Comparison of ENCODE assay signal across 27 cellular contexts in the genomic region with DNA sequence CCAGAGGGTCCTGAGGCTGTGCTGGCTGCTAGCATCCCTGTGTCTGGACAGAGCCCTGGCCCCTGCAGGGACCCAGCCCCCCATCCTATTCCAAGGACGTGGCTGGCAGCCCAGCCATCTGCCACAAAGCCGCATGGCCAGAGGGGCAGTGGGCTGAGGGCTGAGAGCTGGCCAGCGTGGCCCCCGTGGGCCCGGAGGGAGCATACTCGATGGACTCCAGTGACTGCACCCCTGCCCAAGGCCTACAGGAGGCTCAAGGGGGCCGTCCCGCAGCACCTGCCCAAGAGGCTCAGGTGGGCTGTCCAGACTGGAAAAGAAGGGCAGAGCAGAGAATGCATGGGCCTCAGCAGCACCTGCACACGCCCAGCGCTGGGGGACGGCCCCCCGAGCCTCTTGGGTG.
"Had no signal": no experiment of that assay in that cellular context is flagged by ENCODE, and none has a peak within 500 bp of the region (broad histone marks: within the 10 kb centered on the region; RNA-seq: fewer than 3 reads in every experiment).

No MANE protein-coding gene starts in this region.

- FAIRE-seq: endometrium, frontal cortex, kidney, urothelium cell line had no signal

- H3K4me1 ChIP-seq: prostate gland had no signal

- H3K9ac ChIP-seq: neural progenitor cell had no signal

- H3K9me3 ChIP-seq: colonic mucosa, prostate gland, right atrium auricular region, sigmoid colon, thoracic aorta, tibial nerve, upper lobe of left lung had no signal

- H3K4me3 ChIP-seq: colonic mucosa, hepatocyte, lung, neural progenitor cell, prostate gland, right atrium auricular region, sigmoid colon, thoracic aorta, tibial nerve, upper lobe of left lung had no signal

- H3K27me3 Mint-ChIP-seq: naive B cell; natural killer cell treated with Interleukin-12 subunit alpha and Interleukin-12 subunit beta and Interleukin-15 and Interleukin-18, amount 100 ng/mL, for 72 hours; stimulated activated naive CD8-positive, alpha-beta T cell treated with anti-CD3 and anti-CD28 coated beads, Interleukin-15, Interleukin-2, amounts not matched to agents 100 ng/mL and 50 ng/mL, for 24 hours had no signal

- H2AFZ ChIP-seq: hepatocyte, neural progenitor cell had no signal

- H3K79me2 ChIP-seq: hepatocyte had no signal

- DNase-seq: colonic mucosa; dermis blood vessel endothelial cell; effector memory CD4-positive, alpha-beta T cell; erythroblast; head of caudate nucleus; kidney; naive B cell; nucleus accumbens; sigmoid colon; stimulated activated CD4-positive, alpha-beta T cell treated with anti-CD3 and anti-CD28 coated beads, Interleukin-2, amount 100 ng/mL, for 24 hours; stimulated activated CD4-positive, alpha-beta T cell treated with anti-CD3 and anti-CD28 coated beads, Interleukin-4, amount 100 ng/mL, for 24 hours had no signal

- ATAC-seq: left lobe of liver; natural killer cell treated with Interleukin-12 subunit alpha and Interleukin-12 subunit beta and Interleukin-15 and Interleukin-18, amount 100 ng/mL, for 72 hours; stimulated activated memory B cell treated with anti-CD40 and anti-IgM and Interleukin-4, amounts not matched to agents 10 μg/mL and 1 μg/mL and 100 μg/mL, for 72 hours had no signal

- H3K27ac ChIP-seq: colonic mucosa, hepatocyte, neural progenitor cell, prostate gland, right atrium auricular region, sigmoid colon, thoracic aorta had no signal

- H3K36me3 ChIP-seq: colonic mucosa, neural progenitor cell, prostate gland, right atrium auricular region, thoracic aorta had no signal

- H3K4me2 ChIP-seq: hepatocyte had no signal

- H3K27ac Mint-ChIP-seq: memory B cell; naive B cell; natural killer cell treated with Interleukin-12 subunit alpha and Interleukin-12 subunit beta and Interleukin-15 and Interleukin-18, amount 100 ng/mL, for 72 hours; neural progenitor cell; stimulated activated memory B cell treated with anti-CD40 and anti-IgM and Interleukin-4, amounts not matched to agents 10 μg/mL and 1 μg/mL and 100 μg/mL, for 72 hours; stimulated activated naive CD8-positive, alpha-beta T cell treated with anti-CD3 and anti-CD28 coated beads, Interleukin-15, Interleukin-2, amounts not matched to agents 100 ng/mL and 50 ng/mL, for 24 hours had no signal

- H3K9me3 Mint-ChIP-seq: memory B cell; naive B cell; natural killer cell treated with Interleukin-12 subunit alpha and Interleukin-12 subunit beta and Interleukin-15 and Interleukin-18, amount 100 ng/mL, for 72 hours; neural progenitor cell; stimulated activated memory B cell treated with anti-CD40 and anti-IgM and Interleukin-4, amounts not matched to agents 10 μg/mL and 1 μg/mL and 100 μg/mL, for 72 hours; stimulated activated naive CD8-positive, alpha-beta T cell treated with anti-CD3 and anti-CD28 coated beads, Interleukin-15, Interleukin-2, amounts not matched to agents 100 ng/mL and 50 ng/mL, for 24 hours had no signal

- H3K27me3 ChIP-seq: hepatocyte, right atrium auricular region, sigmoid colon, tibial nerve, upper lobe of left lung had no signal

- H3K36me3 Mint-ChIP-seq: memory B cell; naive B cell; natural killer cell treated with Interleukin-12 subunit alpha and Interleukin-12 subunit beta and Interleukin-15 and Interleukin-18, amount 100 ng/mL, for 72 hours; neural progenitor cell; stimulated activated memory B cell treated with anti-CD40 and anti-IgM and Interleukin-4, amounts not matched to agents 10 μg/mL and 1 μg/mL and 100 μg/mL, for 72 hours had no signal

- H3K4me3 Mint-ChIP-seq: memory B cell; naive B cell; natural killer cell treated with Interleukin-12 subunit alpha and Interleukin-12 subunit beta and Interleukin-15 and Interleukin-18, amount 100 ng/mL, for 72 hours; stimulated activated memory B cell treated with anti-CD40 and anti-IgM and Interleukin-4, amounts not matched to agents 10 μg/mL and 1 μg/mL and 100 μg/mL, for 72 hours; stimulated activated naive CD8-positive, alpha-beta T cell treated with anti-CD3 and anti-CD28 coated beads, Interleukin-15, Interleukin-2, amounts not matched to agents 100 ng/mL and 50 ng/mL, for 24 hours had no signal
